In the genomic region with DNA sequence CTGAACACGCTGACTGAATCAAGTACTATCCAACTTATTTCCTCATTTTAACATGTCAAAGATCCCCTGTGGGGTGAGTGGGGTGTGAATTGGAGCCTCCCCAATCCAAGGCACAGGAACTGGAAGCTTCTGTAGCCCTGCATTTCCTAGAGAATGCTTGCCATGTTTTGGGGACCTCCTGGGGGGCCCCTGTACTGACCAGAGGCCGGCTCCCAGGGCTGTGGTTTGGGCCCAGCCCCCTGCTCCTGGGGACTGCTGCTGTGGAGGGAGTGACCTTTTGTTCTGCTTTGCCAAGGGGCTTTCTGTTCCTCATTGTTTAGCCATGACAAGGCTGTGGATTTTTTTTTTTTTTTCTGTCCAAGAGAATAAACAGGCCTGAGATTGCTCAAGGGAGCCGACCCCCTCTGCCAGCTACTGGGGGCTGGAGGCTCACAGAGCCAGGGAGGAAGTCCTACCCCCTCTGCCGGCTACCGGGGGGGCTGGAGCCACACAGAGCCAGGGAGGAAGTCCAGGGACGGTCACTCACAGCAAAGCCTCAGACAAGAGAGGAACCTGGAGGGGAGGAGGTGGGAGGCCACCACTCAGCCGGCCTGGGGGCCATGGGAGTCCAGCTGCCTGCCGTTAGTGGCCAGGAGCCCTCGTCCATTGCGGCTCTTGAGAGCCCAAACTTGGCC, we compare ENCODE assay signal across 8 cellular contexts. TPM values are rescaled to one million over a fixed set of nuclear protein-coding genes. Genes with fewer than 3 reads are reported as not detected.
DNase-seq lines count a peak whose midpoint lies in the region; TF ChIP-seq lines count a peak whose summit lies in the region.

No MANE protein-coding gene starts in this region.

- H3K9me3 ChIP-seq in BLaER1 (no peaks in the 10 kb centered on the region), transverse colon (no peaks in the 10 kb centered on the region)
- no peaks in the 10 kb centered on the region for H3K9me3 ChIP-seq in effector memory CD4-positive, alpha-beta T cell (ENCODE audit: control insufficient read depth, low read length)

- H3K27me3 Mint-ChIP-seq in mesothelial cell of epicardium (ENCODE audit: low read depth), result no peaks in the 10 kb centered on the region

- no peak overlapping the region for H3K4me3 Mint-ChIP-seq in mesothelial cell of epicardium

- peak; percentile 16 for TF ChIP-seq EP300 in transverse colon (IDR thresholded peaks at IDR 0.05; ENCODE audit: low read depth)

- intact Hi-C loops in transverse colon (cut with DNase I; ENCODE audit: low total_unique reads), result no loop called here

- H3K9ac ChIP-seq in BLaER1, result peak overlapping the region; percentile 63

- H3K27me3 ChIP-seq in BLaER1 (no peaks in the 10 kb centered on the region), transverse colon (no peaks in the 10 kb centered on the region)
- no peaks in the 10 kb centered on the region for H3K27me3 ChIP-seq in effector memory CD4-positive, alpha-beta T cell (replicated peaks; ENCODE audit: control insufficient read depth, insufficient read depth, low read length, poor library complexity, severe bottlenecking)

- in situ Hi-C loops in transverse colon (cut with MboI; ENCODE audit: low pct_ligation_motif_present in 1 of 4, low pct_unique_long_range_greater_than_20kb in 1 of 4, low sequenced_read_pairs in 3 of 4), result no loop called here

- peak overlapping the region; percentile 78 for H3K4me2 ChIP-seq in BLaER1

- H3K27ac ChIP-seq in BLaER1, result peak overlapping the region; percentile 73
- peak overlapping the region; percentile 54 for H3K27ac ChIP-seq in effector memory CD4-positive, alpha-beta T cell (ENCODE audit: insufficient read depth, low read length, poor library complexity, severe bottlenecking)
- peak overlapping the region; percentile 80 to 87 (median 82) for H3K27ac ChIP-seq in transverse colon

- H3K36me3 ChIP-seq in BLaER1 (no peaks in the 10 kb centered on the region), transverse colon (no peaks in the 10 kb centered on the region)
- H3K36me3 ChIP-seq in effector memory CD4-positive, alpha-beta T cell (ENCODE audit: control insufficient read depth, insufficient read depth, low read length), result peaks cover 45% of the 10 kb centered on the region

- H3K4me1 Mint-ChIP-seq in mesothelial cell of epicardium, result peaks cover 21% of the 10 kb centered on the region

- H3K9me3 Mint-ChIP-seq in mesothelial cell of epicardium, result no peaks in the 10 kb centered on the region

- H3K36me3 Mint-ChIP-seq in mesothelial cell of epicardium, result no peaks in the 10 kb centered on the region

- no peak overlapping the region for H3K4me3 ChIP-seq in BLaER1
- H3K4me3 ChIP-seq in NB4 (ENCODE audit: low read depth, low read length), result no peak overlapping the region
- H3K4me3 ChIP-seq in effector memory CD4-positive, alpha-beta T cell (ENCODE audit: insufficient read depth, low read depth, low read length, poor library complexity, severe bottlenecking), result no peak overlapping the region
- H3K4me3 ChIP-seq in transverse colon, result peak overlapping the region in 2 of 4 donors; percentile 0 to 3

- H4K20me1 ChIP-seq in BLaER1, result peaks cover 20% of the 10 kb centered on the region; the same call in 1 of the 2 replicates

- TF ChIP-seq POLR2A in NB4 (IDR thresholded peaks at IDR 0.05; ENCODE audit: extremely low read depth, insufficient read length), result no peak
- peak; percentile 27 for TF ChIP-seq POLR2A in transverse colon (IDR thresholded peaks at IDR 0.05)

- H3K4me1 ChIP-seq in BLaER1 (peaks cover 60% of the 10 kb centered on the region), transverse colon (peaks cover 13 to 67% (median 49%) of the 10 kb centered on the region in 4 donors)
- H3K4me1 ChIP-seq in effector memory CD4-positive, alpha-beta T cell (ENCODE audit: control insufficient read depth, insufficient read depth, low read length, poor library complexity, severe bottlenecking), result peaks cover 67% of the 10 kb centered on the region

- DNase-seq in NB4 (ENCODE audit: low read depth) (peak; percentile 92), mesothelial cell of epicardium (ENCODE audit: low spot score in 2 of 2, unreplicated experiment in 2 of 2) (no peak), transverse colon (peak; percentile 73), H4 (ENCODE audit: low spot score) (no peak), HuH-7.5 (ENCODE audit: low spot score) (no peak), KG1 (lab: John Stamatoyannopoulos, UW) (no peak)
- no peak for DNase-seq in effector memory CD4-positive, alpha-beta T cell

- peak; percentile 26 for TF ChIP-seq CTCF in NB4 (IDR thresholded peaks at IDR 0.05; ENCODE audit: low read depth, low read length)
- TF ChIP-seq CTCF in mesothelial cell of epicardium (IDR thresholded peaks at IDR 0.05; ENCODE audit: unreplicated experiment), result no peak
- TF ChIP-seq CTCF in transverse colon (IDR thresholded peaks at IDR 0.05), result peak in 2 of 5 experiments; percentile 9

- peak overlapping the region; percentile 88 for H3K27ac Mint-ChIP-seq in mesothelial cell of epicardium

- 25 to 60% methylated on average over 1 to 6 of the region's 10 CpGs for WGBS in transverse colon (ENCODE audit: low coverage in 1 of 2), 2 donors

RNA-seq across cellular contexts. Expression of a gene that starts 17.4 kb away (rescaled TPM):
- 2.9 to 3.1 TPM (median 2.9 TPM) in 3 replicates for total RNA-seq in mesothelial cell of epicardium
- 10 to 100 TPM; 11.1 to 17.3 (median 15.3) TPM for total RNA-seq in transverse colon
- total RNA-seq in H4 (2014; rRNA removed; shearing (Covaris generic)), result 0.47 and 0.93 TPM in 2 replicates

RNA-seq across cellular contexts. Expression of a gene that starts 45.7 kb away (rescaled TPM):
- total RNA-seq in mesothelial cell of epicardium (71.6 to 77.8 TPM (median 77.4 TPM) in 3 replicates), transverse colon (100 to 1,000 TPM; 101 to 136 (median 116) TPM)
- total RNA-seq in H4 (2014; rRNA removed; shearing (Covaris generic)), result 6.9 and 9.6 TPM in 2 replicates

Comparison
In these comparisons a context has a peak if more than half of its experiments do, and no peak if none do; other contexts are left out.
1. DNase-seq: peak in NB4 (single experiment) and transverse colon (single experiment); none in effector memory CD4-positive, alpha-beta T cell (0 of 3), mesothelial cell of epicardium (0 of 2), H4 (single experiment), HuH-7.5 (single experiment) and KG1 (single experiment).
2. Peak in every context shown above with its lines, with median percentiles within 50 percentile points of each other: H3K27ac ChIP-seq.